Comparison of ENCODE assay signal across 20 cellular contexts in genomic region chr10:59965899-59966650, GRCh38. TPM values are rescaled to one million over a fixed set of nuclear protein-coding genes. Genes with fewer than 3 reads are reported as not detected.
A peak's percentile ranks its signal among the peaks of the same experiment; 100 is the strongest.
DNase-seq lines count a peak whose midpoint lies in the region; ATAC-seq, FAIRE-seq and TF ChIP-seq lines count a peak whose summit lies in the region.
"Had no signal": no experiment of that assay in that cellular context is flagged by ENCODE, and none has a peak within 500 bp of the region (broad histone marks: within the 10 kb centered on the region; RNA-seq: fewer than 3 reads in every experiment).

No MANE protein-coding gene starts in this region.

- H4K20me1 ChIP-seq in H1 (replicated peaks in 1 of 2; ENCODE audit: control insufficient read depth in 1 of 2, insufficient read depth in 2 of 2, low read length in 2 of 2), result no peaks in the 10 kb centered on the region
- H4K20me1 ChIP-seq: BLaER1 treated with 17β-estradiol and CSF1 and Interleukin-3, amounts not matched to agents 10 nM and 100 nM had no signal

- H2BK15ac ChIP-seq in H1 (ENCODE audit: low read length), result no peak overlapping the region

- no peak overlapping the region for H3K4ac ChIP-seq in H1 (replicated peaks; ENCODE audit: insufficient read length, low read depth, low read length)

- 88% methylated on average over 6 of the region's 6 CpGs; no CpG with 5 or more reads in 1 of the 2 experiments for WGBS in H1 (ENCODE audit: extremely low coverage in 1 of 2, insufficient coverage in 1 of 2, insufficient read length in 1 of 2, insufficient replicate concordance in 2 of 2, low coverage in 1 of 2, low lambda C conversion rate in 2 of 2, missing lambda C conversion rate in 1 of 2), 2 experiments

- no peak overlapping the region for H2BK120ac ChIP-seq in H1 (replicated peaks; ENCODE audit: low read depth, low read length)

- no peak for TF ChIP-seq EP300 in H1 (IDR thresholded peaks at IDR 0.05; ENCODE audit: borderline replicate concordance in 1 of 2, low read depth in 2 of 2, low read length in 2 of 2)

- no peaks in the 10 kb centered on the region for H3K9me3 ChIP-seq in H1 (ENCODE audit: insufficient read depth in 2 of 2, low read depth in 1 of 2, low read length in 1 of 2)
- H3K9me3 ChIP-seq: BLaER1 treated with 17β-estradiol and CSF1 and Interleukin-3, amounts not matched to agents 10 nM and 100 nM; prostate gland had no signal

- no peak overlapping the region for H3K27ac ChIP-seq in H1 (ENCODE audit: low read depth, low read length)
- H3K27ac ChIP-seq: BLaER1 treated with 17β-estradiol and CSF1 and Interleukin-3, amounts not matched to agents 10 nM and 100 nM had no signal

- H2AFZ ChIP-seq in H1 (ENCODE audit: low read length), result peak overlapping the region; percentile 43; the same call in 1 of the 2 replicates

- H3K14ac ChIP-seq in H1 (ENCODE audit: insufficient read length), result no peak overlapping the region

- H3K23me2 ChIP-seq in H1 (ENCODE audit: low read depth, low read length), result no peaks in the 10 kb centered on the region

- no peak for FAIRE-seq in H1 (lab: Jason Lieb, UNC)
- FAIRE-seq: islet of Langerhans had no signal

- no peaks in the 10 kb centered on the region for H3K27me3 ChIP-seq in H1 (replicated peaks in 1 of 4; ENCODE audit: control insufficient read depth in 3 of 4, extremely low read depth in 1 of 4, insufficient read depth in 3 of 4, low read length in 3 of 4)
- H3K27me3 ChIP-seq: BLaER1 treated with 17β-estradiol and CSF1 and Interleukin-3, amounts not matched to agents 10 nM and 100 nM had no signal

- no peaks in the 10 kb centered on the region for H3K36me3 ChIP-seq in H1 (ENCODE audit: control insufficient read depth in 2 of 4, insufficient read depth in 4 of 4, low read length in 3 of 4)
- H3K36me3 ChIP-seq: BLaER1 treated with 17β-estradiol and CSF1 and Interleukin-3, amounts not matched to agents 10 nM and 100 nM; prostate gland had no signal

- no peaks in the 10 kb centered on the region for H3K79me1 ChIP-seq in H1 (ENCODE audit: low read depth, low read length)

- TF ChIP-seq RAD21 in H1 (IDR thresholded peaks at IDR 0.05 in 1 of 2, conservative IDR thresholded peaks at IDR 0.05 in 1 of 2; ENCODE audit: low read depth in 2 of 2, low read length in 2 of 2), result no peak

- peaks cover 0 to 11% (median 4%) of the 10 kb centered on the region in 4 experiments; a peak in 3 of 7 replicates for H3K4me1 ChIP-seq in H1 (replicated peaks in 1 of 4; ENCODE audit: control insufficient read depth in 3 of 4, insufficient read depth in 4 of 4, low read length in 3 of 4)
- H3K4me1 ChIP-seq: prostate gland had no signal

- ATAC-seq in GM18511 (IDR thresholded peaks at IDR 0.05; ENCODE audit: unreplicated experiment), result no peak
- ATAC-seq: natural killer cell had no signal

- no peak overlapping the region for H3K4me3 ChIP-seq in H1 (ENCODE audit: extremely low read depth in 1 of 4, insufficient read depth in 2 of 4, low read depth in 3 of 4, low read length in 4 of 4)
- H3K4me3 ChIP-seq: BLaER1 treated with 17β-estradiol and CSF1 and Interleukin-3, amounts not matched to agents 10 nM and 100 nM; prostate gland had no signal

- CTCF ChIA-PET in H1 (lab: Charles Lee; ENCODE audit: partially characterized antibody), result no interaction called here

- no peak overlapping the region for H4K8ac ChIP-seq in H1 (ENCODE audit: extremely low read depth, insufficient read depth, low read length)

- no peak overlapping the region for H3K18ac ChIP-seq in H1 (ENCODE audit: extremely low read depth, low read length)

- no peaks in the 10 kb centered on the region for H3K79me2 ChIP-seq in H1 (ENCODE audit: control insufficient read depth in 1 of 2, insufficient read depth in 2 of 2, low read length in 2 of 2)

- no peak overlapping the region for H4K91ac ChIP-seq in H1 (replicated peaks; ENCODE audit: insufficient read length, low read length)

- no peak overlapping the region for H3K23ac ChIP-seq in H1 (ENCODE audit: insufficient read length)

- no peak overlapping the region for H2BK20ac ChIP-seq in H1 (ENCODE audit: low read length)

- H2BK5ac ChIP-seq in H1 (ENCODE audit: low read depth, low read length), result no peak overlapping the region

- H2BK12ac ChIP-seq in H1 (ENCODE audit: low read depth, low read length), result no peak overlapping the region

- no peak overlapping the region for H3K4me2 ChIP-seq in H1 (ENCODE audit: insufficient read depth in 1 of 2, low read depth in 2 of 2, low read length in 2 of 2)
- H3K4me2 ChIP-seq: BLaER1 treated with 17β-estradiol and CSF1 and Interleukin-3, amounts not matched to agents 10 nM and 100 nM had no signal

- H4K5ac ChIP-seq in H1 (ENCODE audit: insufficient read length, low read depth, low read length), result no peak overlapping the region

- no peak for TF ChIP-seq POLR2A in H1 (IDR thresholded peaks at IDR 0.05; ENCODE audit: control extremely low read depth in 1 of 2, low read depth in 2 of 2, low read length in 2 of 2)

- H2AK5ac ChIP-seq in H1 (ENCODE audit: low read depth, low read length), result no peak overlapping the region; the same call in 1 of the 2 replicates

- TF ChIP-seq CTCF in H1 (IDR thresholded peaks at IDR 0.05; ENCODE audit: control extremely low read depth in 1 of 3, insufficient read depth in 1 of 3, low read depth in 1 of 3, low read length in 3 of 3), result no peak
- no peak for TF ChIP-seq CTCF in GM20000 (IDR thresholded peaks at IDR 0.05; ENCODE audit: extremely low read depth, missing control alignments)

- H3K9ac ChIP-seq in H1 (replicated peaks in 1 of 4; ENCODE audit: extremely low read depth in 1 of 4, low read depth in 3 of 4, low read length in 3 of 4), result no peak overlapping the region
- H3K9ac ChIP-seq: BLaER1 treated with 17β-estradiol and CSF1 and Interleukin-3, amounts not matched to agents 10 nM and 100 nM had no signal

- H3K56ac ChIP-seq in H1 (replicated peaks; ENCODE audit: insufficient read length, low read depth, low read length), result no peak overlapping the region

- POLR2A ChIA-PET in H1 (lab: Charles Lee; ENCODE audit: partially characterized antibody), result no interaction called here

- DNase-seq in NCI-H2171 treated with DMSO at 0.1 percent for 48 hours (lab: John Stamatoyannopoulos, UW), result peak; percentile 53
- DNase-seq in NCI-H2171 (lab: John Stamatoyannopoulos, UW), result no peak
- peak; percentile 48 to 59 for DNase-seq in NCI-H526 (lab: John Stamatoyannopoulos, UW)
- DNase-seq in H1 (ENCODE audit: low read depth in 1 of 2, low spot score in 2 of 2), result no peak
- DNase-seq in superior temporal gyrus (ENCODE audit: extremely low spot score), result peak; percentile 35
- no peak for DNase-seq in GM20000 (ENCODE audit: low spot score)
- DNase-seq in activated CD4-positive, alpha-beta T cell treated with anti-CD3 and anti-CD28 coated beads, Interleukin-2, amount 50 U/mL, for 4 hours, result no peak
- DNase-seq: 8988T; activated CD4-positive, alpha-beta T cell treated with anti-CD3 and anti-CD28 coated beads for 48 hours; activated CD8-positive, alpha-beta memory T cell treated with anti-CD3 and anti-CD28 coated beads, Interleukin-2, amount 50 U/mL, for 48 hours; activated naive CD4-positive, alpha-beta T cell treated with Interleukin-2 at 50 U/mL for 16 hours; head of caudate nucleus; natural killer cell; NCI-H1436 treated with DMSO at 0.1 percent for 48 hours; OCI-M1; stimulated activated CD4-positive, alpha-beta T cell treated with anti-CD3 and anti-CD28 coated beads, Interleukin-4, amount 100 ng/mL, for 4 hours had no signal

TF ChIP-seq in H1, 55 proteins besides CTCF, POLR2A, EP300 and RAD21:
- TF ChIP-seq NANOG (IDR thresholded peaks at IDR 0.05; ENCODE audit: insufficient read depth, low read depth, low read length, poor library complexity, severe bottlenecking), result no peak
- TF ChIP-seq, protein P1, sequence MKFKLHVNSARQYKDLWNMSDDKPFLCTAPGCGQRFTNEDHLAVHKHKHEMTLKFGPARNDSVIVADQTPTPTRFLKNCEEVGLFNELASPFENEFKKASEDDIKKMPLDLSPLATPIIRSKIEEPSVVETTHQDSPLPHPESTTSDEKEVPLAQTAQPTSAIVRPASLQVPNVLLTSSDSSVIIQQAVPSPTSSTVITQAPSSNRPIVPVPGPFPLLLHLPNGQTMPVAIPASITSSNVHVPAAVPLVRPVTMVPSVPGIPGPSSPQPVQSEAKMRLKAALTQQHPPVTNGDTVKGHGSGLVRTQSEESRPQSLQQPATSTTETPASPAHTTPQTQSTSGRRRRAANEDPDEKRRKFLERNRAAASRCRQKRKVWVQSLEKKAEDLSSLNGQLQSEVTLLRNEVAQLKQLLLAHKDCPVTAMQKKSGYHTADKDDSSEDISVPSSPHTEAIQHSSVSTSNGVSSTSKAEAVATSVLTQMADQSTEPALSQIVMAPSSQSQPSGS (IDR thresholded peaks at IDR 0.05; ENCODE audit: low read length), result no peak
- TF ChIP-seq, protein P2, sequence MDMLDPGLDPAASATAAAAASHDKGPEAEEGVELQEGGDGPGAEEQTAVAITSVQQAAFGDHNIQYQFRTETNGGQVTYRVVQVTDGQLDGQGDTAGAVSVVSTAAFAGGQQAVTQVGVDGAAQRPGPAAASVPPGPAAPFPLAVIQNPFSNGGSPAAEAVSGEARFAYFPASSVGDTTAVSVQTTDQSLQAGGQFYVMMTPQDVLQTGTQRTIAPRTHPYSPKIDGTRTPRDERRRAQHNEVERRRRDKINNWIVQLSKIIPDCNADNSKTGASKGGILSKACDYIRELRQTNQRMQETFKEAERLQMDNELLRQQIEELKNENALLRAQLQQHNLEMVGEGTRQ (IDR thresholded peaks at IDR 0.05; ENCODE audit: low read length), result no peak
- TF ChIP-seq SP1 (IDR thresholded peaks at IDR 0.05; ENCODE audit: low read depth, low read length), result no peak

RNA-seq across cellular contexts. Expression of gene CCDC6, which starts 59.7 kb away (rescaled TPM):
- total RNA-seq in H1 (2021; fragmentation: NEBNext Ultra II Directional; extraction: Animal tissue kit (Norgen Biotek cat#: 25700)), result 74.4 and 74.8 TPM in 2 replicates
- polyA plus RNA-seq in H1 (2011; rRNA removed), result 28.2 and 42.2 TPM in 2 replicates
- polyA plus RNA-seq in H1 (2011; cell fraction: cytosol; rRNA removed), result 25.6 TPM
- 26.6 TPM for polyA plus RNA-seq in H1 (2011; cell fraction: nucleus; rRNA removed)
- polyA plus RNA-seq in H1 (2012, experiment 1 of 2), result 23.9 to 42.1 TPM (median 30.6 TPM) in 4 replicates
- polyA plus RNA-seq in H1 (2012, experiment 2 of 2), result 6.1 TPM
- 29.5 TPM for polyA plus RNA-seq in H1 (2013, experiment 1 of 2)
- polyA plus RNA-seq in H1 (2013, experiment 2 of 2), result 29.9 TPM
- polyA minus RNA-seq in H1 (2011; rRNA and poly(A)+ RNA removed), result 76.2 and 77.5 TPM in 2 replicates
- polyA minus RNA-seq in H1 (2011; cell fraction: cytosol; rRNA and poly(A)+ RNA removed), result 52.0 TPM
- polyA minus RNA-seq in H1 (2011; cell fraction: nucleus; rRNA and poly(A)+ RNA removed), result 90.9 TPM

Comparison
In these comparisons a context has a peak if more than half of its experiments do, and no peak if none do; other contexts are left out.
1. DNase-seq: peak in NCI-H2171 treated with DMSO at 0.1 percent for 48 hours (single experiment), NCI-H526 (2 of 2) and superior temporal gyrus (single experiment); none in NCI-H2171 (single experiment), H1 (0 of 2), GM20000 (single experiment) and activated CD4-positive, alpha-beta T cell treated with anti-CD3 and anti-CD28 coated beads, Interleukin-2, amount 50 U/mL, for 4 hours (0 of 2).